In genomic region chr1:53025034-53025777, GRCh38 we compare ENCODE assay signal across 1 cellular context.
TF ChIP-seq lines count a peak whose summit lies in the region.

No MANE protein-coding gene starts in this region.

TF ChIP-seq in HepG2, 621 proteins besides CTCF, POLR2A, EP300 and RAD21 (continued from another document and continues in another):
- TF ChIP-seq ZXDC (CRISPR knock-in tag; IDR thresholded peaks at IDR 0.05) (no peak), DRAP1 (CRISPR knock-in tag; IDR thresholded peaks at IDR 0.05) (no peak), ZNF567 (CRISPR knock-in tag; IDR thresholded peaks at IDR 0.05; ENCODE audit: borderline replicate concordance) (no peak), SIX4 (CRISPR knock-in tag; IDR thresholded peaks at IDR 0.05) (peak; percentile 50; the same call in 1 of the 2 replicates), ZNF136 (CRISPR knock-in tag; IDR thresholded peaks at IDR 0.05; ENCODE audit: low read depth) (no peak), ZNF343 (CRISPR knock-in tag; IDR thresholded peaks at IDR 0.05) (0 out of 2 replicates have a peak, but pooled peaks have one; percentile 23), THAP7 (CRISPR knock-in tag; IDR thresholded peaks at IDR 0.05) (no peak), MYC (CRISPR knock-in tag; IDR thresholded peaks at IDR 0.05; ENCODE audit: borderline replicate concordance) (peak; percentile 69), ZNF816 (CRISPR knock-in tag; IDR thresholded peaks at IDR 0.05; ENCODE audit: borderline replicate concordance) (no peak; the same call in 1 of the 2 replicates), ZNF576 (CRISPR knock-in tag; IDR thresholded peaks at IDR 0.05) (no peak), ZNF124 (CRISPR knock-in tag; IDR thresholded peaks at IDR 0.05) (peak; percentile 37; the same call in 1 of the 2 replicates), LRRFIP1 (CRISPR knock-in tag; conservative IDR thresholded peaks at IDR 0.05) (no peak), YY1 (IDR thresholded peaks at IDR 0.05; ENCODE audit: insufficient read depth, insufficient replicate concordance, low read depth, low read length) (peak; percentile 70), RXRA (CRISPR knock-in tag; IDR thresholded peaks at IDR 0.05) (peak; percentile 82; the same call in 1 of the 2 replicates), TOPORS (CRISPR knock-in tag; IDR thresholded peaks at IDR 0.05) (no peak), TRIM22 (IDR thresholded peaks at IDR 0.05) (no peak), HNRNPUL1 (IDR thresholded peaks at IDR 0.05; ENCODE audit: low read depth, low read length) (no peak), MYPOP (CRISPR knock-in tag; IDR thresholded peaks at IDR 0.05) (no peak), FOXK2 (IDR thresholded peaks at IDR 0.05) (peak; percentile 40; the same call in 1 of the 2 replicates), ZNF280D (CRISPR knock-in tag; IDR thresholded peaks at IDR 0.05) (no peak), ATF2 (CRISPR knock-in tag; IDR thresholded peaks at IDR 0.05) (peak; percentile 84), ZNF550 (CRISPR knock-in tag; IDR thresholded peaks at IDR 0.05; ENCODE audit: borderline replicate concordance) (no peak), NFRKB (IDR thresholded peaks at IDR 0.05) (no peak), ZBTB40 (IDR thresholded peaks at IDR 0.05) (no peak), ZBTB40 (CRISPR knock-in tag; IDR thresholded peaks at IDR 0.05) (no peak)
